22 cellular contexts compared by ENCODE assay signal in the genomic region with DNA sequence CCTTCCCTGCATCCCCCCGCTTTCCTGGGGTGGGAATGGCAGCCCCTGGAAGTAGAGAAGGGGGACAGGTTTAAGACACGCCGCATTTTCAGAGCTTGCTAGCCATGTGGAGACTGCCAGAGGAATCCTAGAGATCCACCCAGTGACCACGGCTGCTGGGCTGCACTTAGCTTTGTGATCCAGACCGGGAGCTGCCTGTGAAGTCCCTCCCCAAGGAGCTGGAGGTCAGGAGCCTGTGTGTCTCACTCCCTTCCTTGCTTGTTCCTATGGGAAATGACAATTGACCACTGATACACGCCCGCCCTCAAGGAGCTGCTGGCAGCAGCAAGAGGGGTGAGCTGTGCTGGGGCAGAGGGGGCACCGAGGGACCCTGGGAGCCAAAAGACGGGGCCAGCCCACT.
DNase-seq lines count a peak whose midpoint lies in the region; ATAC-seq, FAIRE-seq and TF ChIP-seq lines count a peak whose summit lies in the region.
"Had no signal": no experiment of that assay in that cellular context is flagged by ENCODE, and none has a peak within 500 bp of the region (broad histone marks: within the 10 kb centered on the region; RNA-seq: fewer than 3 reads in every experiment).

No MANE protein-coding gene starts in this region.

- H3K4me1 ChIP-seq in left lung: peaks cover 0 to 2% of the 10 kb centered on the region in 2 donors
- H3K4me1 ChIP-seq in spleen: peaks cover 12 to 100% (median 69%) of the 10 kb centered on the region in 6 donors

- FAIRE-seq in HTR-8/SVneo (lab: Jason Lieb, UNC): peak; percentile 51
- FAIRE-seq: RCC 7860 had no signal

- TF ChIP-seq POLR2A in spleen (IDR thresholded peaks at IDR 0.05) (no peak), lower leg skin (IDR thresholded peaks at IDR 0.05) (no peak)

- H3K27ac ChIP-seq in angular gyrus (ENCODE audit: low read depth, low read length) (peak overlapping the region; percentile 8), left lung (no peak overlapping the region), spleen (peak overlapping the region in 5 of 8 donors; percentile 29 to 43 (median 37))
- H3K27ac ChIP-seq: GM23248, KMS-11, SJSA1, tibial nerve had no signal

- H3K9me3 ChIP-seq in left lung: no peaks in the 10 kb centered on the region
- H3K9me3 ChIP-seq in spleen: no peaks in the 10 kb centered on the region
- H3K9me3 ChIP-seq: SJSA1, tibial nerve had no signal

- WGBS in spleen, 5 donors: 69 to 84% (median 80%) methylated on average over 9 of the region's 9 CpGs
- 65 to 79% methylated on average over 9 of the region's 9 CpGs for WGBS in lower leg skin, 2 donors

- H3K4me3 ChIP-seq in left lung (no peak overlapping the region), spleen (no peak overlapping the region), lower leg skin (ENCODE audit: low read depth, poor library complexity, severe bottlenecking) (no peak overlapping the region)
- H3K4me3 ChIP-seq: GM23248, SJSA1, tibial nerve had no signal

- no peak for DNase-seq in HTR-8/SVneo (ENCODE audit: insufficient read length, low spot score)
- no peak for DNase-seq in left lung
- DNase-seq in spleen: no peak
- DNase-seq in lower leg skin (ENCODE audit: low spot score in 2 of 2): no peak
- DNase-seq in NCI-H510A (lab: John Stamatoyannopoulos, UW): no peak
- DNase-seq: activated naive CD4-positive, alpha-beta T cell; activated T-cell treated with anti-CD3 and anti-CD28 coated beads, Interleukin-2, amount 50 U/mL, for 48 hours; CD8-positive, alpha-beta T cell; dermis blood vessel endothelial cell; GM23248; mammary epithelial cell; naive B cell; NCI-H1694; NCI-H2171; NCI-H526; right cardiac atrium had no signal

- H3K27me3 ChIP-seq in left lung: no peaks in the 10 kb centered on the region
- no peaks in the 10 kb centered on the region for H3K27me3 ChIP-seq in spleen (replicated peaks in 1 of 7)
- H3K27me3 ChIP-seq: SJSA1, tibial nerve had no signal

- H3K36me3 ChIP-seq in left lung (peaks cover 0 to 16% of the 10 kb centered on the region in 2 donors), spleen (peaks cover 0 to 18% (median 0%) of the 10 kb centered on the region in 6 donors)
- H3K36me3 ChIP-seq: tibial nerve had no signal

- intact Hi-C loops in left lung (cut with DNase I) (no loop called here), spleen (cut with DNase I; ENCODE audit: low total_unique reads) (no loop called here), lower leg skin (cut with DNase I; ENCODE audit: low total_unique reads) (no loop called here)

- ATAC-seq in left lung: peak; percentile 16
- ATAC-seq in GM21619 (IDR thresholded peaks at IDR 0.05; ENCODE audit: unreplicated experiment): no peak
- ATAC-seq: CD8-positive, alpha-beta T cell had no signal

- no peak for TF ChIP-seq CTCF in left lung (IDR thresholded peaks at IDR 0.05)
- TF ChIP-seq CTCF in spleen (IDR thresholded peaks at IDR 0.05 in 8 of 11, conservative IDR thresholded peaks at IDR 0.05 in 3 of 11): no peak
- no peak for TF ChIP-seq CTCF in lower leg skin (IDR thresholded peaks at IDR 0.05)

Comparison
In these comparisons a context has a peak if more than half of its experiments do, and no peak if none do; other contexts are left out.
1. H3K27ac ChIP-seq: peak in angular gyrus (single experiment) and spleen (5 of 8); none in left lung (0 of 2).